ENCODE assay signal across 9 cellular contexts in genomic region chr12:56720696-56721615, GRCh38. TPM values are rescaled to one million over a fixed set of nuclear protein-coding genes. Genes with fewer than 3 reads are reported as not detected.
DNase-seq lines count a peak whose midpoint lies in the region; FAIRE-seq and TF ChIP-seq lines count a peak whose summit lies in the region.
"Had no signal": no experiment of that assay in that cellular context is flagged by ENCODE, and none has a peak within 500 bp of the region (broad histone marks: within the 10 kb centered on the region; RNA-seq: fewer than 3 reads in every experiment).

No MANE protein-coding gene starts in this region.

- H3K27ac Mint-ChIP-seq in CD14-positive monocyte: peak overlapping the region; percentile 91 to 95 (median 93)

- intact Hi-C loops in CD14-positive monocyte (cut with micrococcal nuclease): loop anchor here (5.0 to 10.0 kb wide), 2 partner anchors 74 to 76 kb away; partner anchors contain the start of gene ATP5F1B (in 2 of the 2)

- no peak for FAIRE-seq in GM19239 (lab: Jason Lieb, UNC)
- FAIRE-seq: frontal cortex had no signal

- no peaks in the 10 kb centered on the region for H3K9me3 ChIP-seq in muscle layer of duodenum (ENCODE audit: control insufficient read depth in 1 of 2, low read length in 2 of 2)

- H3K79me2 ChIP-seq in KMS-11 (ENCODE audit: insufficient read depth, low read depth): peaks cover 90% of the 10 kb centered on the region

- H3K36me3 ChIP-seq in KMS-11 (ENCODE audit: insufficient read depth) (peaks cover 44% of the 10 kb centered on the region; the same call in 1 of the 2 replicates), muscle layer of duodenum (ENCODE audit: control insufficient read depth in 1 of 2, insufficient read depth in 2 of 2, low read length in 2 of 2) (peaks cover 25 to 27% of the 10 kb centered on the region in 2 donors)

- WGBS in adipose tissue, 3 donors: 58 to 65% (median 59%) methylated on average over 3 of the region's 3 CpGs

- H3K4me3 ChIP-seq in KMS-11 (IDR thresholded peaks at IDR 0.05; ENCODE audit: insufficient read depth, low read depth, low read length) (no peak overlapping the region), muscle layer of duodenum (ENCODE audit: low read depth in 1 of 2, low read length in 2 of 2) (peak overlapping the region; percentile 3 to 5)

- H3K27me3 ChIP-seq in KMS-11 (ENCODE audit: insufficient read depth, low read depth): no peaks in the 10 kb centered on the region
- H3K27me3 ChIP-seq in muscle layer of duodenum (ENCODE audit: low read depth, low read length): no peaks in the 10 kb centered on the region

- peaks cover 62% of the 10 kb centered on the region for H4K20me1 ChIP-seq in KMS-11 (ENCODE audit: insufficient read depth)

- peak overlapping the region; percentile 66 to 77 for H3K4me3 Mint-ChIP-seq in CD14-positive monocyte

- H3K27me3 Mint-ChIP-seq in CD14-positive monocyte (ENCODE audit: low read depth in 3 of 3): peaks cover 0 to 2% (median 0%) of the 10 kb centered on the region in 3 donors

- H3K27ac ChIP-seq in KMS-11: peak overlapping the region; percentile 3; the same call in 1 of the 2 replicates
- H3K27ac ChIP-seq in adipose tissue (ENCODE audit: low read depth, low read length): peak overlapping the region; percentile 52
- H3K27ac ChIP-seq in muscle layer of duodenum (ENCODE audit: low read length): peak overlapping the region; percentile 99

- peaks cover 42 to 49% of the 10 kb centered on the region in 2 donors for H3K36me3 Mint-ChIP-seq in CD14-positive monocyte

- H3K9ac ChIP-seq in KMS-11: no peak overlapping the region; the same call in 1 of the 2 replicates

- H3K9me3 Mint-ChIP-seq in CD14-positive monocyte: no peaks in the 10 kb centered on the region

- peak overlapping the region; percentile 93 for H3K4me2 ChIP-seq in KMS-11

- DNase-seq in CD14-positive monocyte (ENCODE audit: low spot score): peak; percentile 56
- no peak for DNase-seq in cortex of kidney (lab: John Stamatoyannopoulos, UW)
- DNase-seq in SHP77 (lab: John Stamatoyannopoulos, UW): no peak
- DNase-seq in activated CD4-positive, CD25-positive, alpha-beta regulatory T cell (lab: John Stamatoyannopoulos, UW): no peak
- no peak for DNase-seq in GM19239 (ENCODE audit: insufficient read length, low spot score)

- TF ChIP-seq CTCF in CD14-positive monocyte (IDR thresholded peaks at IDR 0.05) (no peak), KMS-11 (conservative IDR thresholded peaks at IDR 0.05; ENCODE audit: low read depth, low read length) (no peak)

- no peak overlapping the region for H2AFZ ChIP-seq in KMS-11 (ENCODE audit: low read depth)

- peaks cover 74% of the 10 kb centered on the region for H3K4me1 Mint-ChIP-seq in CD14-positive monocyte

- H3K4me1 ChIP-seq in KMS-11 (ENCODE audit: low read depth, poor library complexity, severe bottlenecking): peaks cover 85% of the 10 kb centered on the region
- peaks cover 37 to 79% of the 10 kb centered on the region in 2 donors for H3K4me1 ChIP-seq in muscle layer of duodenum (ENCODE audit: control insufficient read depth in 1 of 2, insufficient read depth in 2 of 2, low read length in 2 of 2)

RNA-seq across cellular contexts. Expression of gene NACA, which starts 4.1 kb away (rescaled TPM):
- polyA plus RNA-seq in CD14-positive monocyte (100 to 1,000 TPM; 797 to 937 TPM), adipose tissue (1,000 to 10,000 TPM; 1,057 to 2,520 (median 1,609) TPM)

RNA-seq across cellular contexts. Expression of gene PRIM1, which starts 31.2 kb away (rescaled TPM):
- polyA plus RNA-seq in CD14-positive monocyte: 1 to 10 TPM; 5.6 to 6.3 TPM
- 1 to 10 TPM; 3.3 to 5.8 (median 5.1) TPM for polyA plus RNA-seq in adipose tissue

RNA-seq across cellular contexts. Expression of gene PTGES3, which starts 32.9 kb away (rescaled TPM):
- polyA plus RNA-seq in CD14-positive monocyte: 100 to 1,000 TPM; 187 to 232 TPM
- polyA plus RNA-seq in adipose tissue: 100 to 1,000 TPM in 1 of 3 donors, 10 to 100 TPM in 2; 70.2 to 165 (median 99.6) TPM

RNA-seq across cellular contexts. Expression of gene HSD17B6, which starts 42.2 kb away (rescaled TPM):
- polyA plus RNA-seq in CD14-positive monocyte: under 1 TPM in 1 of 2 donors, not detected in 1; 0.12 TPM
- 1 to 10 TPM in 2 of 3 donors, under 1 TPM in 1; 0.13 to 1.8 (median 1.3) TPM for polyA plus RNA-seq in adipose tissue

Comparison
In these comparisons a context has a peak if more than half of its experiments do, and no peak if none do; other contexts are left out.
1. H3K27ac ChIP-seq: peak in every context shown above with its lines; median percentile 99 in muscle layer of duodenum; 52 in adipose tissue; 3 in KMS-11.